1 cellular context compared by ENCODE assay signal in the genomic region with DNA sequence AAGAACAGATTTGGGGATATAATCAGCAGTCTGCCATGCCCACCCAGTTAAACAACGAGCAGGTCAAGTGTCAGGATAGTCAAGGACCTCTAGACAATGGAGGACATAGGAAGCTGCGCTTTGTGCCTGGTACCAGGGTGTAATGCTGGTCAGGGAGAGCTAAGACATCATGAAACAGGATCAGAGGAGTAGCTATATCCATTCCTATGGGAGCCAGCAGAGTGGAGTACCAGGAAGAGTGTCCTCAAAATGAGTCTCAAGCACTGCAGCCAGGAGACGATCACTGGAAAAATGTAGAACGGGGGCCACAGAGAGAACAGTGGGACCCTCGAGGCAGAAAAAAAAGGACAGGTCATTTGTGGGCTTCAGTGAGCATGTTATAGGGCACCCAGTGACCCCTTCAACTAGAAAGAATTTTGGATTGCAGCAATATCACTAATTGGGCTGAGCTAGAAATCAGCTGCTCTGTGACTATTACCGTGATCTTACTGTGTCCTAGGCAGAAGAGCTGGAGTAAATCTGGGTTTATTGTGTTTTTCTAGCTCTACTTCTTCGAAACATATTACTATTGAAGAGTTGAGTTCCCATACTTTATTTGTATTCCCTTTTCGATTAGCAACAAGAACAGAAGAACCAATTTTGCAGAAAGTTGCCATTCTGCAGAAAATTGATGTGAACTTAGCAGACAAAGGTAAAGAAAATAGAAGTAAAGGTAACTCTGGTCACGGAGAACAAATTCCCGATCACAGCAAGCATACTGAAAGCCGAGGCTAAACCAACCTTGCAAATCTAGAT.
TF ChIP-seq lines count a peak whose summit lies in the region.

No MANE protein-coding gene starts in this region.

TF ChIP-seq in HepG2, 621 proteins besides CTCF, POLR2A, EP300 and RAD21 (continued from another document and continues in another):
- TF ChIP-seq NFIC (IDR thresholded peaks at IDR 0.05; ENCODE audit: low read length) (no peak), ARID2 (CRISPR knock-in tag; IDR thresholded peaks at IDR 0.05; ENCODE audit: borderline replicate concordance) (no peak), SALL1 (CRISPR knock-in tag; IDR thresholded peaks at IDR 0.05) (no peak), ARHGAP35 (CRISPR knock-in tag; IDR thresholded peaks at IDR 0.05; ENCODE audit: borderline replicate concordance) (no peak), KLF12 (CRISPR knock-in tag; IDR thresholded peaks at IDR 0.05; ENCODE audit: borderline replicate concordance) (no peak), EED (CRISPR knock-in tag; IDR thresholded peaks at IDR 0.05) (no peak), KDM2A (CRISPR knock-in tag; IDR thresholded peaks at IDR 0.05; ENCODE audit: borderline replicate concordance, low read depth) (no peak), REL (CRISPR knock-in tag; conservative IDR thresholded peaks at IDR 0.05) (no peak), ZFAT (CRISPR knock-in tag; conservative IDR thresholded peaks at IDR 0.05) (no peak), LCORL (IDR thresholded peaks at IDR 0.05) (no peak), LCORL (CRISPR knock-in tag; IDR thresholded peaks at IDR 0.05) (0 out of 2 replicates have a peak, but pooled peaks have one; percentile 5), RFXAP (CRISPR knock-in tag; IDR thresholded peaks at IDR 0.05; ENCODE audit: borderline replicate concordance) (peak; percentile 30; the same call in 1 of the 2 replicates), RNF2 (conservative IDR thresholded peaks at IDR 0.05; ENCODE audit: low read depth) (no peak), IKZF1 (IDR thresholded peaks at IDR 0.05) (no peak), KLF9 (CRISPR knock-in tag; IDR thresholded peaks at IDR 0.05; ENCODE audit: low read depth) (no peak), ZNF766 (CRISPR knock-in tag; IDR thresholded peaks at IDR 0.05; ENCODE audit: borderline replicate concordance) (no peak), ZNF160 (CRISPR knock-in tag; IDR thresholded peaks at IDR 0.05) (no peak), PRPF4 (IDR thresholded peaks at IDR 0.05; ENCODE audit: low read depth, low read length, poor library complexity, severe bottlenecking) (no peak), ZBTB7B (CRISPR knock-in tag; IDR thresholded peaks at IDR 0.05) (no peak), RORA (CRISPR knock-in tag; IDR thresholded peaks at IDR 0.05) (peak; percentile 64; the same call in 1 of the 2 replicates), ASH2L (IDR thresholded peaks at IDR 0.05; ENCODE audit: insufficient read length, low read depth, low read length) (peak; percentile 65), CCDC6 (CRISPR knock-in tag; IDR thresholded peaks at IDR 0.05) (no peak), ZFP36L1 (CRISPR knock-in tag; IDR thresholded peaks at IDR 0.05) (no peak), CEBPG (CRISPR knock-in tag; IDR thresholded peaks at IDR 0.05) (no peak), RBFOX2 (IDR thresholded peaks at IDR 0.05; ENCODE audit: low read depth, low read length) (peak; percentile 44; the same call in 1 of the 2 replicates), CCAR2 (optimal IDR thresholded peaks at IDR 0.05; ENCODE audit: low read depth, low read length) (no peak), ZKSCAN8 (CRISPR knock-in tag; IDR thresholded peaks at IDR 0.05; ENCODE audit: borderline replicate concordance) (no peak), CHD4 (IDR thresholded peaks at IDR 0.05; ENCODE audit: borderline replicate concordance, low read length) (0 out of 2 replicates have a peak, but pooled peaks have one; percentile 49), KLF6 (CRISPR knock-in tag; IDR thresholded peaks at IDR 0.05) (no peak), POLR2AphosphoS5 (IDR thresholded peaks at IDR 0.05; ENCODE audit: low read depth, low read length) (no peak), HOXA5 (CRISPR knock-in tag; IDR thresholded peaks at IDR 0.05) (peak; percentile 40; the same call in 1 of the 2 replicates), TRIM24 (CRISPR knock-in tag; IDR thresholded peaks at IDR 0.05) (no peak)
- TF ChIP-seq, protein P1, sequence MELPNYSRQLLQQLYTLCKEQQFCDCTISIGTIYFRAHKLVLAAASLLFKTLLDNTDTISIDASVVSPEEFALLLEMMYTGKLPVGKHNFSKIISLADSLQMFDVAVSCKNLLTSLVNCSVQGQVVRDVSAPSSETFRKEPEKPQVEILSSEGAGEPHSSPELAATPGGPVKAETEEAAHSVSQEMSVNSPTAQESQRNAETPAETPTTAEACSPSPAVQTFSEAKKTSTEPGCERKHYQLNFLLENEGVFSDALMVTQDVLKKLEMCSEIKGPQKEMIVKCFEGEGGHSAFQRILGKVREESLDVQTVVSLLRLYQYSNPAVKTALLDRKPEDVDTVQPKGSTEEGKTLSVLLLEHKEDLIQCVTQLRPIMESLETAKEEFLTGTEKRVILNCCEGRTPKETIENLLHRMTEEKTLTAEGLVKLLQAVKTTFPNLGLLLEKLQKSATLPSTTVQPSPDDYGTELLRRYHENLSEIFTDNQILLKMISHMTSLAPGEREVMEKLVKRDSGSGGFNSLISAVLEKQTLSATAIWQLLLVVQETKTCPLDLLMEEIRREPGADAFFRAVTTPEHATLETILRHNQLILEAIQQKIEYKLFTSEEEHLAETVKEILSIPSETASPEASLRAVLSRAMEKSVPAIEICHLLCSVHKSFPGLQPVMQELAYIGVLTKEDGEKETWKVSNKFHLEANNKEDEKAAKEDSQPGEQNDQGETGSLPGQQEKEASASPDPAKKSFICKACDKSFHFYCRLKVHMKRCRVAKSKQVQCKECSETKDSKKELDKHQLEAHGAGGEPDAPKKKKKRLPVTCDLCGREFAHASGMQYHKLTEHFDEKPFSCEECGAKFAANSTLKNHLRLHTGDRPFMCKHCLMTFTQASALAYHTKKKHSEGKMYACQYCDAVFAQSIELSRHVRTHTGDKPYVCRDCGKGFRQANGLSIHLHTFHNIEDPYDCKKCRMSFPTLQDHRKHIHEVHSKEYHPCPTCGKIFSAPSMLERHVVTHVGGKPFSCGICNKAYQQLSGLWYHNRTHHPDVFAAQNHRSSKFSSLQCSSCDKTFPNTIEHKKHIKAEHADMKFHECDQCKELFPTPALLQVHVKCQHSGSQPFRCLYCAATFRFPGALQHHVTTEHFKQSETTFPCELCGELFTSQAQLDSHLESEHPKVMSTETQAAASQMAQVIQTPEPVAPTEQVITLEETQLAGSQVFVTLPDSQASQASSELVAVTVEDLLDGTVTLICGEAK (IDR thresholded peaks at IDR 0.05), result no peak
- TF ChIP-seq, protein P1 (CRISPR knock-in tag; IDR thresholded peaks at IDR 0.05), result no peak
- TF ChIP-seq, protein P2, sequence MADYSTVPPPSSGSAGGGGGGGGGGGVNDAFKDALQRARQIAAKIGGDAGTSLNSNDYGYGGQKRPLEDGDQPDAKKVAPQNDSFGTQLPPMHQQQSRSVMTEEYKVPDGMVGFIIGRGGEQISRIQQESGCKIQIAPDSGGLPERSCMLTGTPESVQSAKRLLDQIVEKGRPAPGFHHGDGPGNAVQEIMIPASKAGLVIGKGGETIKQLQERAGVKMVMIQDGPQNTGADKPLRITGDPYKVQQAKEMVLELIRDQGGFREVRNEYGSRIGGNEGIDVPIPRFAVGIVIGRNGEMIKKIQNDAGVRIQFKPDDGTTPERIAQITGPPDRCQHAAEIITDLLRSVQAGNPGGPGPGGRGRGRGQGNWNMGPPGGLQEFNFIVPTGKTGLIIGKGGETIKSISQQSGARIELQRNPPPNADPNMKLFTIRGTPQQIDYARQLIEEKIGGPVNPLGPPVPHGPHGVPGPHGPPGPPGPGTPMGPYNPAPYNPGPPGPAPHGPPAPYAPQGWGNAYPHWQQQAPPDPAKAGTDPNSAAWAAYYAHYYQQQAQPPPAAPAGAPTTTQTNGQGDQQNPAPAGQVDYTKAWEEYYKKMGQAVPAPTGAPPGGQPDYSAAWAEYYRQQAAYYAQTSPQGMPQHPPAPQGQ (CRISPR knock-in tag; IDR thresholded peaks at IDR 0.05; ENCODE audit: borderline replicate concordance), result no peak
- TF ChIP-seq, protein P3, sequence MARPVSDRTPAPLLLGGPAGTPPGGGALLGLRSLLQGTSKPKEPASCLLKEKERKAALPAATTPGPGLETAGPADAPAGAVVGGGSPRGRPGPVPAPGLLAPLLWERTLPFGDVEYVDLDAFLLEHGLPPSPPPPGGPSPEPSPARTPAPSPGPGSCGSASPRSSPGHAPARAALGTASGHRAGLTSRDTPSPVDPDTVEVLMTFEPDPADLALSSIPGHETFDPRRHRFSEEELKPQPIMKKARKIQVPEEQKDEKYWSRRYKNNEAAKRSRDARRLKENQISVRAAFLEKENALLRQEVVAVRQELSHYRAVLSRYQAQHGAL (CRISPR knock-in tag; IDR thresholded peaks at IDR 0.05; ENCODE audit: not compliant biosample characterization), result no peak
- TF ChIP-seq, protein P4, sequence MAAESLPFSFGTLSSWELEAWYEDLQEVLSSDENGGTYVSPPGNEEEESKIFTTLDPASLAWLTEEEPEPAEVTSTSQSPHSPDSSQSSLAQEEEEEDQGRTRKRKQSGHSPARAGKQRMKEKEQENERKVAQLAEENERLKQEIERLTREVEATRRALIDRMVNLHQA (CRISPR knock-in tag; IDR thresholded peaks at IDR 0.05), result no peak
- TF ChIP-seq, protein P5, sequence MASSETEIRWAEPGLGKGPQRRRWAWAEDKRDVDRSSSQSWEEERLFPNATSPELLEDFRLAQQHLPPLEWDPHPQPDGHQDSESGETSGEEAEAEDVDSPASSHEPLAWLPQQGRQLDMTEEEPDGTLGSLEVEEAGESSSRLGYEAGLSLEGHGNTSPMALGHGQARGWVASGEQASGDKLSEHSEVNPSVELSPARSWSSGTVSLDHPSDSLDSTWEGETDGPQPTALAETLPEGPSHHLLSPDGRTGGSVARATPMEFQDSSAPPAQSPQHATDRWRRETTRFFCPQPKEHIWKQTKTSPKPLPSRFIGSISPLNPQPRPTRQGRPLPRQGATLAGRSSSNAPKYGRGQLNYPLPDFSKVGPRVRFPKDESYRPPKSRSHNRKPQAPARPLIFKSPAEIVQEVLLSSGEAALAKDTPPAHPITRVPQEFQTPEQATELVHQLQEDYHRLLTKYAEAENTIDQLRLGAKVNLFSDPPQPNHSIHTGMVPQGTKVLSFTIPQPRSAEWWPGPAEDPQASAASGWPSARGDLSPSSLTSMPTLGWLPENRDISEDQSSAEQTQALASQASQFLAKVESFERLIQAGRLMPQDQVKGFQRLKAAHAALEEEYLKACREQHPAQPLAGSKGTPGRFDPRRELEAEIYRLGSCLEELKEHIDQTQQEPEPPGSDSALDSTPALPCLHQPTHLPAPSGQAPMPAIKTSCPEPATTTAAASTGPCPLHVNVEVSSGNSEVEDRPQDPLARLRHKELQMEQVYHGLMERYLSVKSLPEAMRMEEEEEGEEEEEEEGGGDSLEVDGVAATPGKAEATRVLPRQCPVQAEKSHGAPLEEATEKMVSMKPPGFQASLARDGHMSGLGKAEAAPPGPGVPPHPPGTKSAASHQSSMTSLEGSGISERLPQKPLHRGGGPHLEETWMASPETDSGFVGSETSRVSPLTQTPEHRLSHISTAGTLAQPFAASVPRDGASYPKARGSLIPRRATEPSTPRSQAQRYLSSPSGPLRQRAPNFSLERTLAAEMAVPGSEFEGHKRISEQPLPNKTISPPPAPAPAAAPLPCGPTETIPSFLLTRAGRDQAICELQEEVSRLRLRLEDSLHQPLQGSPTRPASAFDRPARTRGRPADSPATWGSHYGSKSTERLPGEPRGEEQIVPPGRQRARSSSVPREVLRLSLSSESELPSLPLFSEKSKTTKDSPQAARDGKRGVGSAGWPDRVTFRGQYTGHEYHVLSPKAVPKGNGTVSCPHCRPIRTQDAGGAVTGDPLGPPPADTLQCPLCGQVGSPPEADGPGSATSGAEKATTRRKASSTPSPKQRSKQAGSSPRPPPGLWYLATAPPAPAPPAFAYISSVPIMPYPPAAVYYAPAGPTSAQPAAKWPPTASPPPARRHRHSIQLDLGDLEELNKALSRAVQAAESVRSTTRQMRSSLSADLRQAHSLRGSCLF (CRISPR knock-in tag; IDR thresholded peaks at IDR 0.05; ENCODE audit: borderline replicate concordance), result no peak
- TF ChIP-seq, protein P6, sequence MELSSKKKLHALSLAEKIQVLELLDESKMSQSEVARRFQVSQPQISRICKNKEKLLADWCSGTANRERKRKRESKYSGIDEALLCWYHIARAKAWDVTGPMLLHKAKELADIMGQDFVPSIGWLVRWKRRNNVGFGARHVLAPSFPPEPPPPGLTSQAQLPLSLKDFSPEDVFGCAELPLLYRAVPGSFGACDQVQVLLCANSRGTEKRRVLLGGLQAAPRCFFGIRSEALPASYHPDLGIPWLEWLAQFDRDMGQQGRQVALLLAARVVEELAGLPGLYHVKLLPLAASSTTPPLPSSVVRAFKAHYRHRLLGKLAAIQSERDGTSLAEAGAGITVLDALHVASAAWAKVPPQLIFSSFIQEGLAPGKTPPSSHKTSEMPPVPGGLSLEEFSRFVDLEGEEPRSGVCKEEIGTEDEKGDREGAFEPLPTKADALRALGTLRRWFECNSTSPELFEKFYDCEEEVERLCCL (CRISPR knock-in tag; IDR thresholded peaks at IDR 0.05; ENCODE audit: borderline replicate concordance), result no peak
